15 cellular contexts compared by ENCODE assay signal in genomic region chr1:32007591-32007940, GRCh38. TPM values are rescaled to one million over a fixed set of nuclear protein-coding genes. Genes with fewer than 3 reads are reported as not detected.
DNase-seq lines count a peak whose midpoint lies in the region; ATAC-seq and TF ChIP-seq lines count a peak whose summit lies in the region.
"Had no signal": no experiment of that assay in that cellular context is flagged by ENCODE, and none has a peak within 500 bp of the region (broad histone marks: within the 10 kb centered on the region; RNA-seq: fewer than 3 reads in every experiment).

No MANE protein-coding gene starts in this region.

- TF ChIP-seq POLR2A in heart left ventricle (IDR thresholded peaks at IDR 0.05), result no peak

- H3K27ac ChIP-seq in GM23338 (ENCODE audit: low read depth) (no peak overlapping the region), MM.1S (ENCODE audit: low read length) (peak overlapping the region; percentile 81), osteoblast (ENCODE audit: low read depth, low read length) (no peak overlapping the region), heart left ventricle (no peak overlapping the region)
- H3K27ac ChIP-seq: C4-2B, GM23248 had no signal

- 0 out of 2 replicates have a peak, but pooled peaks cover 5% of the 10 kb centered on the region for H3F3A ChIP-seq in GM23338 (replicated peaks; ENCODE audit: low read depth)
- peaks cover 24% of the 10 kb centered on the region for H3F3A ChIP-seq in MM.1S (ENCODE audit: insufficient read depth, low read length)

- H3K9me2 ChIP-seq in GM23338 (ENCODE audit: insufficient read depth) (no peaks in the 10 kb centered on the region), MM.1S (replicated peaks; ENCODE audit: insufficient read depth, low read length) (no peaks in the 10 kb centered on the region)

- H3K4me3 Mint-ChIP-seq in GM23338, result no peak overlapping the region
- H3K4me3 Mint-ChIP-seq in dendritic cell treated with granulocyte-macrophage colony-stimulating factor and Interleukin-4, amounts not matched to agents 40 ng/mL and 50 ng/mL, for 4 days, result no peak overlapping the region
- H3K4me3 Mint-ChIP-seq: CD4-positive, alpha-beta memory T cell; HFFc6 had no signal

- no peaks in the 10 kb centered on the region for H3K79me2 ChIP-seq in GM23338 (replicated peaks; ENCODE audit: insufficient read depth)
- no peaks in the 10 kb centered on the region for H3K79me2 ChIP-seq in MM.1S (ENCODE audit: low read length)
- no peaks in the 10 kb centered on the region for H3K79me2 ChIP-seq in osteoblast (ENCODE audit: insufficient read depth, low read length)

- ATAC-seq in GM23338, result no peak
- no peak for ATAC-seq in heart left ventricle
- ATAC-seq in HG03469 (IDR thresholded peaks at IDR 0.05; ENCODE audit: unreplicated experiment), result no peak
- ATAC-seq: GM12878 had no signal

- H3K9me3 ChIP-seq in MM.1S (replicated peaks; ENCODE audit: insufficient read depth, low read length) (no peaks in the 10 kb centered on the region), osteoblast (ENCODE audit: low read depth, low read length) (no peaks in the 10 kb centered on the region), heart left ventricle (no peaks in the 10 kb centered on the region)
- H3K9me3 ChIP-seq: HAP-1 had no signal

- H3K4me2 ChIP-seq in GM23338 (peak overlapping the region; percentile 66), MM.1S (ENCODE audit: low read depth, low read length) (peak overlapping the region; percentile 41; the same call in 1 of the 2 replicates), osteoblast (ENCODE audit: insufficient read depth, low read length) (no peak overlapping the region)

- H3K27me3 ChIP-seq in GM23338 (ENCODE audit: insufficient read depth) (no peaks in the 10 kb centered on the region), MM.1S (replicated peaks; ENCODE audit: insufficient read depth, low read length) (no peaks in the 10 kb centered on the region), osteoblast (ENCODE audit: insufficient read depth, low read length) (no peaks in the 10 kb centered on the region), heart left ventricle (no peaks in the 10 kb centered on the region)

- H4K20me1 ChIP-seq in GM23338 (replicated peaks; ENCODE audit: insufficient read depth) (no peaks in the 10 kb centered on the region), MM.1S (ENCODE audit: insufficient read depth, low read length) (no peaks in the 10 kb centered on the region), osteoblast (ENCODE audit: insufficient read depth, low read length) (no peaks in the 10 kb centered on the region)

- peak overlapping the region; percentile 95 for H2AFZ ChIP-seq in GM23338
- H2AFZ ChIP-seq in MM.1S (ENCODE audit: low read length), result peak overlapping the region; percentile 47; the same call in 1 of the 2 replicates
- peak overlapping the region; percentile 22 for H2AFZ ChIP-seq in osteoblast (ENCODE audit: low read length)
- H2AFZ ChIP-seq: GM23248 had no signal

- no peak for TF ChIP-seq CTCF in GM23338 (conservative IDR thresholded peaks at IDR 0.05; ENCODE audit: low read depth in 2 of 2)
- TF ChIP-seq CTCF in MM.1S (IDR thresholded peaks at IDR 0.05; ENCODE audit: low read length), result no peak
- TF ChIP-seq CTCF in osteoblast (IDR thresholded peaks at IDR 0.05; ENCODE audit: extremely low read depth, low read depth, low read length), result no peak
- TF ChIP-seq CTCF in heart left ventricle (IDR thresholded peaks at IDR 0.05), result no peak

- peak overlapping the region; percentile 22; the same call in 1 of the 2 replicates for H3K9ac ChIP-seq in MM.1S (ENCODE audit: low read length)
- H3K9ac ChIP-seq: GM23248 had no signal

- H3K36me3 ChIP-seq in GM23338 (ENCODE audit: insufficient read depth), result no peaks in the 10 kb centered on the region
- no peaks in the 10 kb centered on the region for H3K36me3 ChIP-seq in MM.1S (replicated peaks; ENCODE audit: insufficient read depth, low read length)
- no peaks in the 10 kb centered on the region for H3K36me3 ChIP-seq in osteoblast (ENCODE audit: insufficient read depth, low read length)
- no peaks in the 10 kb centered on the region for H3K36me3 ChIP-seq in heart left ventricle
- H3K36me3 ChIP-seq: HAP-1 had no signal

- DNase-seq in GM23338 (ENCODE audit: low spot score) (no peak), MM.1S (no peak), osteoblast (ENCODE audit: insufficient read length, low spot score, missing footprints) (no peak), ecto neural progenitor cell (ENCODE audit: low spot score) (no peak), heart left ventricle (no peak)
- DNase-seq: ACHN; CD4-positive, alpha-beta memory T cell; DMS79; GM23248; HFFc6 had no signal

- 88 to 100% (median 90%) methylated on average over 1 of the region's 1 CpG for WGBS in heart left ventricle, 4 donors

- intact Hi-C loops in dendritic cell treated with granulocyte-macrophage colony-stimulating factor and Interleukin-4, amounts not matched to agents 40 ng/mL and 50 ng/mL, for 4 days (cut with micrococcal nuclease), result no loop called here
- intact Hi-C loops in heart left ventricle (cut with DNase I), result loop anchor here in 1 of 10 donors (10.0 kb wide), 1 partner anchor 57 kb away; no protein-coding TSS in a partner anchor

- H3K36me3 Mint-ChIP-seq in GM23338 (ENCODE audit: low read depth), result no peaks in the 10 kb centered on the region; the same call in 2 of the 3 replicates
- no peaks in the 10 kb centered on the region for H3K36me3 Mint-ChIP-seq in dendritic cell treated with granulocyte-macrophage colony-stimulating factor and Interleukin-4, amounts not matched to agents 40 ng/mL and 50 ng/mL, for 4 days (ENCODE audit: low read depth)
- H3K36me3 Mint-ChIP-seq: CD4-positive, alpha-beta memory T cell had no signal

- H3K27ac Mint-ChIP-seq in GM23338, result no peak overlapping the region
- H3K27ac Mint-ChIP-seq in dendritic cell treated with granulocyte-macrophage colony-stimulating factor and Interleukin-4, amounts not matched to agents 40 ng/mL and 50 ng/mL, for 4 days, result peak overlapping the region; percentile 59
- H3K27ac Mint-ChIP-seq: HFFc6 had no signal

- peaks cover 20% of the 10 kb centered on the region for H3K4me1 Mint-ChIP-seq in GM23338
- peaks cover 66% of the 10 kb centered on the region for H3K4me1 Mint-ChIP-seq in dendritic cell treated with granulocyte-macrophage colony-stimulating factor and Interleukin-4, amounts not matched to agents 40 ng/mL and 50 ng/mL, for 4 days (ENCODE audit: low read depth)

- H3K27me3 Mint-ChIP-seq in GM23338 (ENCODE audit: insufficient read depth, low read depth, poor library complexity), result peaks cover 4% of the 10 kb centered on the region
- no peaks in the 10 kb centered on the region for H3K27me3 Mint-ChIP-seq in dendritic cell treated with granulocyte-macrophage colony-stimulating factor and Interleukin-4, amounts not matched to agents 40 ng/mL and 50 ng/mL, for 4 days
- H3K27me3 Mint-ChIP-seq: CD4-positive, alpha-beta memory T cell had no signal

- H3K9me3 Mint-ChIP-seq in GM23338, result no peaks in the 10 kb centered on the region
- H3K9me3 Mint-ChIP-seq in dendritic cell treated with granulocyte-macrophage colony-stimulating factor and Interleukin-4, amounts not matched to agents 40 ng/mL and 50 ng/mL, for 4 days, result no peaks in the 10 kb centered on the region
- H3K9me3 Mint-ChIP-seq: CD4-positive, alpha-beta memory T cell; HFFc6 had no signal

- peaks cover 25% of the 10 kb centered on the region for H3K4me1 ChIP-seq in GM23338 (ENCODE audit: insufficient read depth)
- peaks cover 32% of the 10 kb centered on the region for H3K4me1 ChIP-seq in MM.1S (ENCODE audit: low read length)
- no peaks in the 10 kb centered on the region for H3K4me1 ChIP-seq in osteoblast (ENCODE audit: insufficient read depth, low read length)
- peaks cover 0 to 40% (median 0%) of the 10 kb centered on the region in 12 donors for H3K4me1 ChIP-seq in heart left ventricle
- H3K4me1 ChIP-seq: HAP-1 had no signal

- H3K4me3 ChIP-seq in GM23338 (no peak overlapping the region), MM.1S (ENCODE audit: low read length) (no peak overlapping the region), osteoblast (ENCODE audit: insufficient read depth, low read length) (no peak overlapping the region), heart left ventricle (no peak overlapping the region)
- H3K4me3 ChIP-seq: GM12878, GM23248, HAP-1 had no signal

TF ChIP-seq in GM23338, 12 proteins besides CTCF, POLR2A, EP300 and RAD21 (continues in another document):
- TF ChIP-seq, protein P1, sequence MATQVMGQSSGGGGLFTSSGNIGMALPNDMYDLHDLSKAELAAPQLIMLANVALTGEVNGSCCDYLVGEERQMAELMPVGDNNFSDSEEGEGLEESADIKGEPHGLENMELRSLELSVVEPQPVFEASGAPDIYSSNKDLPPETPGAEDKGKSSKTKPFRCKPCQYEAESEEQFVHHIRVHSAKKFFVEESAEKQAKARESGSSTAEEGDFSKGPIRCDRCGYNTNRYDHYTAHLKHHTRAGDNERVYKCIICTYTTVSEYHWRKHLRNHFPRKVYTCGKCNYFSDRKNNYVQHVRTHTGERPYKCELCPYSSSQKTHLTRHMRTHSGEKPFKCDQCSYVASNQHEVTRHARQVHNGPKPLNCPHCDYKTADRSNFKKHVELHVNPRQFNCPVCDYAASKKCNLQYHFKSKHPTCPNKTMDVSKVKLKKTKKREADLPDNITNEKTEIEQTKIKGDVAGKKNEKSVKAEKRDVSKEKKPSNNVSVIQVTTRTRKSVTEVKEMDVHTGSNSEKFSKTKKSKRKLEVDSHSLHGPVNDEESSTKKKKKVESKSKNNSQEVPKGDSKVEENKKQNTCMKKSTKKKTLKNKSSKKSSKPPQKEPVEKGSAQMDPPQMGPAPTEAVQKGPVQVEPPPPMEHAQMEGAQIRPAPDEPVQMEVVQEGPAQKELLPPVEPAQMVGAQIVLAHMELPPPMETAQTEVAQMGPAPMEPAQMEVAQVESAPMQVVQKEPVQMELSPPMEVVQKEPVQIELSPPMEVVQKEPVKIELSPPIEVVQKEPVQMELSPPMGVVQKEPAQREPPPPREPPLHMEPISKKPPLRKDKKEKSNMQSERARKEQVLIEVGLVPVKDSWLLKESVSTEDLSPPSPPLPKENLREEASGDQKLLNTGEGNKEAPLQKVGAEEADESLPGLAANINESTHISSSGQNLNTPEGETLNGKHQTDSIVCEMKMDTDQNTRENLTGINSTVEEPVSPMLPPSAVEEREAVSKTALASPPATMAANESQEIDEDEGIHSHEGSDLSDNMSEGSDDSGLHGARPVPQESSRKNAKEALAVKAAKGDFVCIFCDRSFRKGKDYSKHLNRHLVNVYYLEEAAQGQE (IDR thresholded peaks at IDR 0.05; ENCODE audit: unreplicated experiment), result no peak
- TF ChIP-seq STAT1 (IDR thresholded peaks at IDR 0.05; ENCODE audit: unreplicated experiment), result no peak
- TF ChIP-seq NANOG (IDR thresholded peaks at IDR 0.05; ENCODE audit: borderline replicate concordance), result no peak

RNA-seq across cellular contexts. Expression of gene KHDRBS1, which starts 6.1 kb away (rescaled TPM):
- total RNA-seq in GM23338 (2014; rRNA removed; shearing (Covaris generic)), result 251 and 263 TPM in 2 replicates
- polyA plus RNA-seq in GM23338 (2016; fragmentation: Nextera tagmentation; extraction: Ambion mirVana) (184 and 191 TPM in 2 replicates), heart left ventricle (10 to 100 TPM; 33.0 to 58.6 TPM)
- total RNA-seq in osteoblast (52.8 and 53.9 TPM in 2 replicates), heart left ventricle (10 to 100 TPM; 45.2 to 79.3 (median 68.5) TPM)

Comparison
In these comparisons a context has a peak if more than half of its experiments do, and no peak if none do; other contexts are left out.
1. H2AFZ ChIP-seq: peak in every context shown above with its lines; median percentile 95 in GM23338; 47 in MM.1S; 22 in osteoblast.